In genomic region chrX:11435568-11435967, GRCh38 we compare ENCODE assay signal across 17 cellular contexts.
A peak's percentile ranks its signal among the peaks of the same experiment; 100 is the strongest.
DNase-seq lines count a peak whose midpoint lies in the region; FAIRE-seq and TF ChIP-seq lines count a peak whose summit lies in the region.
"Had no signal": no experiment of that assay in that cellular context is flagged by ENCODE, and none has a peak within 500 bp of the region (broad histone marks: within the 10 kb centered on the region; RNA-seq: fewer than 3 reads in every experiment).

No MANE protein-coding gene starts in this region.

- H3K4me3 Mint-ChIP-seq in neural progenitor cell, result no peak overlapping the region
- H3K4me3 Mint-ChIP-seq: naive thymus-derived CD8-positive, alpha-beta T cell had no signal

- FAIRE-seq in GM12891 (lab: Jason Lieb, UNC) (no peak), H54 (lab: Jason Lieb, UNC) (no peak)

- peaks cover 3% of the 10 kb centered on the region for H3K27me3 Mint-ChIP-seq in neural progenitor cell (ENCODE audit: insufficient read depth, low read depth)

- H3K9me3 Mint-ChIP-seq in neural progenitor cell, result no peaks in the 10 kb centered on the region
- H3K9me3 Mint-ChIP-seq: naive thymus-derived CD8-positive, alpha-beta T cell had no signal

- peaks cover 13% of the 10 kb centered on the region for H3K4me1 Mint-ChIP-seq in neural progenitor cell
- H3K4me1 Mint-ChIP-seq: naive thymus-derived CD8-positive, alpha-beta T cell had no signal

- H4K20me1 ChIP-seq in GM23248 (ENCODE audit: insufficient read depth) (no peaks in the 10 kb centered on the region), neural progenitor cell (ENCODE audit: low read depth) (no peaks in the 10 kb centered on the region)

- TF ChIP-seq CTCF in foreskin fibroblast (IDR thresholded peaks at IDR 0.05; ENCODE audit: low read depth, low read length), result no peak
- TF ChIP-seq CTCF in uterus (IDR thresholded peaks at IDR 0.05), result no peak
- TF ChIP-seq CTCF in neural progenitor cell (IDR thresholded peaks at IDR 0.05), result no peak
- TF ChIP-seq CTCF in GM10266 (IDR thresholded peaks at IDR 0.05; ENCODE audit: control insufficient read depth, insufficient read depth, low read depth, missing control alignments), result no peak

- TF ChIP-seq POLR2A in uterus (IDR thresholded peaks at IDR 0.05) (no peak), GM12891 (IDR thresholded peaks at IDR 0.05; ENCODE audit: low read depth, low read length) (no peak), H54 (IDR thresholded peaks at IDR 0.05; ENCODE audit: low read depth, low read length) (no peak)

- H3K27ac ChIP-seq in GM23248 (peak overlapping the region; percentile 86), uterus (peak overlapping the region; percentile 51 to 63), neural progenitor cell (no peak overlapping the region)
- H3K27ac ChIP-seq: gastrocnemius medialis had no signal

- in situ Hi-C loops in GM23248 (cut with MboI), result no loop called here

- peaks cover 18% of the 10 kb centered on the region; the same call in 1 of the 2 replicates for H3F3A ChIP-seq in GM23248 (ENCODE audit: insufficient read depth)
- no peaks in the 10 kb centered on the region for H3F3A ChIP-seq in neural progenitor cell (ENCODE audit: low read depth)

- H3K4me1 ChIP-seq in GM23248 (ENCODE audit: insufficient read depth), result peaks cover 44% of the 10 kb centered on the region
- no peaks in the 10 kb centered on the region for H3K4me1 ChIP-seq in uterus
- no peaks in the 10 kb centered on the region for H3K4me1 ChIP-seq in neural progenitor cell

- H3K9ac ChIP-seq in GM23248, result peak overlapping the region; percentile 54; the same call in 1 of the 2 replicates
- H3K9ac ChIP-seq in neural progenitor cell, result no peak overlapping the region

- no peak overlapping the region for H3K27ac Mint-ChIP-seq in neural progenitor cell
- H3K27ac Mint-ChIP-seq: naive thymus-derived CD8-positive, alpha-beta T cell had no signal

- H3K4me2 ChIP-seq in GM23248 (ENCODE audit: unreplicated experiment) (peak overlapping the region; percentile 65), neural progenitor cell (no peak overlapping the region)

- WGBS in GM23248 (ENCODE audit: low coverage in 1 of 2, low lambda C conversion rate in 2 of 2, missing lambda C conversion rate in 2 of 2), 2 experiments, result 0 to 4% methylated on average over 3 to 4 of the region's 4 CpGs

- H3K27me3 ChIP-seq in GM23248 (replicated peaks; ENCODE audit: insufficient read depth), result no peaks in the 10 kb centered on the region
- H3K27me3 ChIP-seq in uterus, result no peaks in the 10 kb centered on the region
- no peaks in the 10 kb centered on the region for H3K27me3 ChIP-seq in neural progenitor cell
- H3K27me3 ChIP-seq: gastrocnemius medialis had no signal

- H3K79me2 ChIP-seq in GM23248 (ENCODE audit: insufficient read depth) (no peaks in the 10 kb centered on the region), neural progenitor cell (ENCODE audit: low read depth) (no peaks in the 10 kb centered on the region)

- H3K4me3 ChIP-seq in GM23248 (no peak overlapping the region), foreskin fibroblast (ENCODE audit: low read depth in 1 of 2, low read length in 2 of 2) (no peak overlapping the region), uterus (no peak overlapping the region), neural progenitor cell (no peak overlapping the region)
- H3K4me3 ChIP-seq: gastrocnemius medialis had no signal

- H3K36me3 ChIP-seq in GM23248 (ENCODE audit: low read depth), result no peaks in the 10 kb centered on the region
- H3K36me3 ChIP-seq in uterus, result no peaks in the 10 kb centered on the region
- no peaks in the 10 kb centered on the region for H3K36me3 ChIP-seq in neural progenitor cell
- H3K36me3 ChIP-seq: gastrocnemius medialis had no signal

- H3K9me2 ChIP-seq in GM23248 (ENCODE audit: insufficient read depth), result no peaks in the 10 kb centered on the region

- peak; percentile 88 for DNase-seq in GM23248
- DNase-seq in amniotic stem cell (lab: John Stamatoyannopoulos, UW), result peak; percentile 26
- DNase-seq in foreskin fibroblast, result peak; percentile 75 to 82
- no peak for DNase-seq in uterus
- DNase-seq in neural progenitor cell (ENCODE audit: low spot score), result no peak
- no peak for DNase-seq in GM10266 (ENCODE audit: extremely low spot score)
- DNase-seq in GM12891 (ENCODE audit: insufficient read length, low spot score), result no peak
- no peak for DNase-seq in H54 (ENCODE audit: insufficient read length, low spot score)
- DNase-seq: activated CD4-positive, alpha-beta T cell treated with anti-CD3 and anti-CD28 coated beads for 1 hour; activated CD8-positive, alpha-beta memory T cell treated with anti-CD3 and anti-CD28 coated beads, Interleukin-2, amount 50 U/mL, for 48 hours; activated naive CD4-positive, alpha-beta T cell; gastrocnemius medialis; naive thymus-derived CD8-positive, alpha-beta T cell; NCI-H2029; retina; SIG-M5; stimulated activated CD4-positive, alpha-beta T cell treated with anti-CD3 and anti-CD28 coated beads, Interleukin-2, amount 100 ng/mL, for 24 hours had no signal

- H2AFZ ChIP-seq in GM23248, result no peak overlapping the region
- no peak overlapping the region for H2AFZ ChIP-seq in neural progenitor cell (replicated peaks)

- intact Hi-C loops in uterus (cut with DNase I; ENCODE audit: low total_unique reads), result no loop called here

- H3K9me3 ChIP-seq in GM23248 (ENCODE audit: low read depth) (no peaks in the 10 kb centered on the region), uterus (no peaks in the 10 kb centered on the region), neural progenitor cell (ENCODE audit: low read depth) (no peaks in the 10 kb centered on the region)
- H3K9me3 ChIP-seq: gastrocnemius medialis had no signal

- no peaks in the 10 kb centered on the region for H3K36me3 Mint-ChIP-seq in neural progenitor cell
- H3K36me3 Mint-ChIP-seq: naive thymus-derived CD8-positive, alpha-beta T cell had no signal

TF ChIP-seq in GM12891, 5 proteins besides CTCF, POLR2A, EP300 and RAD21:
- TF ChIP-seq SPI1 (IDR thresholded peaks at IDR 0.05; ENCODE audit: low read depth, low read length) (no peak), POU2F2 (IDR thresholded peaks at IDR 0.05; ENCODE audit: low read depth, low read length) (no peak), PAX5 (IDR thresholded peaks at IDR 0.05; ENCODE audit: insufficient read depth, low read length, severe bottlenecking) (no peak), POLR2AphosphoS5 (IDR thresholded peaks at IDR 0.05; ENCODE audit: low read depth, low read length) (no peak), TAF1 (IDR thresholded peaks at IDR 0.05; ENCODE audit: low read depth, low read length) (no peak)
TF ChIP-seq in GM12891: peak in this region for 0.

Comparison
In these comparisons a context has a peak if more than half of its experiments do, and no peak if none do; other contexts are left out.
1. DNase-seq: peak in GM23248 (single experiment), amniotic stem cell (single experiment) and foreskin fibroblast (2 of 2); none in uterus (0 of 2), neural progenitor cell (single experiment), GM10266 (single experiment), GM12891 (single experiment) and H54 (single experiment).